ENCODE assay signal across 8 cellular contexts in the genomic region with DNA sequence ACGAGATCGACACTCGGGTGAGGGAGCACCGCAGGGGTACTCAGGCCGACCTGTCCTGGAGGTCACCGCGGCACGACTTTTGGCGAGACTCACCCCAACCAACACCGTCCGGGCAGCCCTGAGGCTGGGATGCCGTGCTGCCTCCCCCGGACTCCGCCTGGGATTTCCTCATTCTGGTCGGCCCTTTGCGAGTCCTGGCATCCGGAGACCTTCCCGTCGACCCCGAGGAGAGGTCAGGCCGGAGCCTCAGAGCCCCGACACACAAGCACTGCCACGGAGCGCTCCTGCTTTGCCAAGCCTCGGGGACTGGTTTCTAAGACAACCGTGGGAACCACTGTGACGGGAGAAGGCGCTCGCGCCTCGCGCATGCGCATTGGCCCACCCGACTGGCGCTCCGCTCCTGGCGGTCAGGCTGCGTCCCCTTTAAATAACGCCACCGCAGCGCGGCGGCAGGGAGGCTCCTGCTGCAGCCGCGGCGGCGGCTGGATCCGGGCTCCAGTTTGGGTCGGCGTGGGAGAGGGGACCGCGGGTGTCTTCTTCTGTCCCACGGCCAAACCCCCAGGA.
DNase-seq lines count a peak whose midpoint lies in the region; ATAC-seq, FAIRE-seq and TF ChIP-seq lines count a peak whose summit lies in the region.
"Not testable (repeated sequence)": the region's sequence is repeated elsewhere in the genome, so short reads cannot be mapped to it uniquely, and the experiment has no call there.

No MANE protein-coding gene starts in this region.

- peak overlapping the region; percentile 71 for H3K4me2 ChIP-seq in OCI-LY1 (ENCODE audit: low read length)

- peak; percentile 61 to 70 (median 64) for ATAC-seq in right lobe of liver

- 0% methylated on average over 12 of the region's 53 CpGs for WGBS in right lobe of liver (ENCODE audit: insufficient coverage, low coverage, low lambda C conversion rate, missing lambda C conversion rate)

- H3K4me3 ChIP-seq in AG09309 (ENCODE audit: control insufficient read depth, low read depth, low read length) (peak overlapping the region; percentile 41), OCI-LY1 (ENCODE audit: low read depth, low read length, poor library complexity, severe bottlenecking) (peak overlapping the region; percentile 53), right lobe of liver (peak overlapping the region; percentile 23 to 48 (median 35))
- peak overlapping the region; percentile 53 for H3K4me3 ChIP-seq in Jurkat, Clone E6-1 (ENCODE audit: low read length)

- peak; percentile 8 for FAIRE-seq in GM19239 (lab: Jason Lieb, UNC)

- not testable (repeated sequence) for H3K36me3 ChIP-seq in OCI-LY1 (ENCODE audit: insufficient read depth, low read length); right lobe of liver

- not testable (repeated sequence) for H3K27me3 ChIP-seq in OCI-LY1 (ENCODE audit: insufficient read depth, low read length)
- peaks cover 0 to 13% of the 10 kb centered on the region in 2 donors for H3K27me3 ChIP-seq in right lobe of liver

- H3K9me3 ChIP-seq in OCI-LY1 (ENCODE audit: low read length); right lobe of liver: not testable (repeated sequence)

- peak; percentile 16 for TF ChIP-seq CTCF in AG09309 (IDR thresholded peaks at IDR 0.05; ENCODE audit: control insufficient read depth, insufficient read depth, low read depth, low read length, missing control alignments)
- TF ChIP-seq CTCF in OCI-LY1 (IDR thresholded peaks at IDR 0.05; ENCODE audit: low read length), result not testable (repeated sequence)
- peak in 1 of 4 donors; percentile 22 for TF ChIP-seq CTCF in right lobe of liver (IDR thresholded peaks at IDR 0.05)

- intact Hi-C loops in right lobe of liver (cut with DNase I), result not testable (repeated sequence)

- H3K9me2 ChIP-seq in OCI-LY1 (ENCODE audit: low read depth, low read length), result not testable (repeated sequence)

- not testable (repeated sequence) for H3K9ac ChIP-seq in OCI-LY1 (ENCODE audit: low read length)

- H4K20me1 ChIP-seq in OCI-LY1 (ENCODE audit: insufficient read depth, low read length), result not testable (repeated sequence)

- not testable (repeated sequence) for H3F3A ChIP-seq in OCI-LY1 (ENCODE audit: insufficient read depth, low read length)

- H3K4me1 ChIP-seq in OCI-LY1 (ENCODE audit: insufficient read depth, low read length, severe bottlenecking), result peaks cover 18% of the 10 kb centered on the region
- peaks cover 0 to 18% (median 3%) of the 10 kb centered on the region in 4 donors for H3K4me1 ChIP-seq in right lobe of liver

- H3K27ac ChIP-seq in OCI-LY1 (ENCODE audit: low read depth, low read length, poor library complexity, severe bottlenecking); right lobe of liver: not testable (repeated sequence)

- not testable (repeated sequence) for DNase-seq in AG09309 (ENCODE audit: low read depth)
- DNase-seq in GM19239 (ENCODE audit: insufficient read length, low spot score), result peak; percentile 14
- peak; percentile 79 for DNase-seq in Jurkat, Clone E6-1 (ENCODE audit: low read depth, low spot score)
- DNase-seq in activated CD8-positive, alpha-beta memory T cell treated with anti-CD3 and anti-CD28 coated beads for 48 hours (ENCODE audit: low read depth in 2 of 3, low spot score in 2 of 3), result peak; percentile 69 to 83 (median 80)
- peak; percentile 98 for DNase-seq in ecto neural progenitor cell (ENCODE audit: low spot score)
- peak; percentile 90 to 91 (median 90) for DNase-seq in right lobe of liver
- peak; percentile 67 to 79 (median 73) for DNase-seq in stimulated activated CD4-positive, alpha-beta T cell treated with anti-CD3 and anti-CD28 coated beads, Interleukin-1b, Interleukin-23, amount 100 ng/mL, for 24 hours (ENCODE audit: low read depth in 4 of 4, low spot score in 1 of 4)

- TF ChIP-seq POLR2A in right lobe of liver (IDR thresholded peaks at IDR 0.05), result not testable (repeated sequence)

- H2AFZ ChIP-seq in OCI-LY1 (ENCODE audit: low read length), result not testable (repeated sequence)

- not testable (repeated sequence) for H3K79me2 ChIP-seq in OCI-LY1 (ENCODE audit: insufficient read depth, low read length)
